Comparison of ENCODE assay signal across 12 cellular contexts in genomic region chr16:5042574-5043171, GRCh38. TPM values are rescaled to one million over a fixed set of nuclear protein-coding genes. Genes with fewer than 3 reads are reported as not detected.
A peak's percentile ranks its signal among the peaks of the same experiment; 100 is the strongest.
DNase-seq lines count a peak whose midpoint lies in the region; ATAC-seq and TF ChIP-seq lines count a peak whose summit lies in the region.
"Had no signal": no experiment of that assay in that cellular context is flagged by ENCODE, and none has a peak within 500 bp of the region (broad histone marks: within the 10 kb centered on the region; RNA-seq: fewer than 3 reads in every experiment).

No MANE protein-coding gene starts in this region.

- H3K4me1 ChIP-seq in uterus, result no peaks in the 10 kb centered on the region
- H3K4me1 ChIP-seq in gastrocnemius medialis, result no peaks in the 10 kb centered on the region

- intact Hi-C loops in uterus (cut with DNase I; ENCODE audit: low total_unique reads) (no loop called here), gastrocnemius medialis (cut with DNase I; ENCODE audit: low total_unique reads) (no loop called here)

- H3K27me3 ChIP-seq in kidney epithelial cell (ENCODE audit: control insufficient read depth, insufficient read depth, low read length) (no peaks in the 10 kb centered on the region), uterus (no peaks in the 10 kb centered on the region), gastrocnemius medialis (no peaks in the 10 kb centered on the region)

- H3K27ac ChIP-seq in uterus (no peak overlapping the region), gastrocnemius medialis (no peak overlapping the region)

- TF ChIP-seq POLR2A in uterus (IDR thresholded peaks at IDR 0.05), result no peak
- TF ChIP-seq POLR2A in gastrocnemius medialis (IDR thresholded peaks at IDR 0.05), result no peak

- in situ Hi-C loops in gastrocnemius medialis (cut with MboI; ENCODE audit: low sequenced_read_pairs in 4 of 4), result no loop called here

- TF ChIP-seq CTCF in HFFc6 (IDR thresholded peaks at IDR 0.05) (no peak; the same call in 1 of the 2 replicates), kidney epithelial cell (IDR thresholded peaks at IDR 0.05; ENCODE audit: insufficient read depth, low read length, poor library complexity, severe bottlenecking) (peak; percentile 36), uterus (IDR thresholded peaks at IDR 0.05) (no peak), gastrocnemius medialis (IDR thresholded peaks at IDR 0.05 in 4 of 5, conservative IDR thresholded peaks at IDR 0.05 in 1 of 5) (no peak)

- no peak overlapping the region for H3K4me3 ChIP-seq in kidney epithelial cell (ENCODE audit: low read depth, low read length)
- no peak overlapping the region for H3K4me3 ChIP-seq in uterus
- H3K4me3 ChIP-seq in gastrocnemius medialis, result no peak overlapping the region

- no peak overlapping the region for H3K27ac Mint-ChIP-seq in HFFc6

- H3K9me3 Mint-ChIP-seq in HFFc6, result no peaks in the 10 kb centered on the region

- DNase-seq in COLO668 (lab: John Stamatoyannopoulos, UW; ENCODE audit: unreplicated experiment) (peak; percentile 23), HFFc6 (peak; percentile 26), kidney epithelial cell (ENCODE audit: low read depth) (no peak), uterus (no peak), DMS79 treated with DMSO at 0.1 percent for 48 hours (lab: John Stamatoyannopoulos, UW) (no peak), gastrocnemius medialis (no peak)
- DNase-seq: activated naive CD4-positive, alpha-beta T cell treated with Interleukin-2 at 50 U/mL for 16 hours; C1 segment of cervical spinal cord; NCI-H1694 treated with DMSO at 0.1 percent for 48 hours; T-helper 2 cell had no signal

- H3K4me1 Mint-ChIP-seq in HFFc6 (ENCODE audit: low read depth), result peaks cover 24% of the 10 kb centered on the region

- H3K4me3 Mint-ChIP-seq in HFFc6, result no peak overlapping the region

- ATAC-seq in SK-N-SH treated with all-trans-retinoic acid at 6 μM for 48 hours (peak; percentile 45), HG02884 (IDR thresholded peaks at IDR 0.05; ENCODE audit: unreplicated experiment) (no peak), gastrocnemius medialis (no peak)

- H3K36me3 ChIP-seq in kidney epithelial cell (ENCODE audit: control insufficient read depth, insufficient read depth, low read length) (no peaks in the 10 kb centered on the region), uterus (no peaks in the 10 kb centered on the region), gastrocnemius medialis (no peaks in the 10 kb centered on the region)

- peaks cover 9% of the 10 kb centered on the region for H3K27me3 Mint-ChIP-seq in HFFc6 (ENCODE audit: insufficient read depth)

- H3K36me3 Mint-ChIP-seq in HFFc6 (ENCODE audit: low read depth), result no peaks in the 10 kb centered on the region

- no peaks in the 10 kb centered on the region for H3K9me3 ChIP-seq in uterus
- no peaks in the 10 kb centered on the region for H3K9me3 ChIP-seq in gastrocnemius medialis

TF ChIP-seq in SK-N-SH treated with all-trans-retinoic acid at 6 μM for 48 hours, 23 proteins besides CTCF, POLR2A, EP300 and RAD21 (continues in another document):
- no peak for TF ChIP-seq TSHZ2 (CRISPR knock-in tag; IDR thresholded peaks at IDR 0.05)
- no peak for TF ChIP-seq RARB (CRISPR knock-in tag; IDR thresholded peaks at IDR 0.05)
- TF ChIP-seq CSDC2 (CRISPR knock-in tag; IDR thresholded peaks at IDR 0.05), result no peak
- TF ChIP-seq BACH2 (CRISPR knock-in tag; IDR thresholded peaks at IDR 0.05; ENCODE audit: borderline replicate concordance), result no peak
- TF ChIP-seq ESRRG (CRISPR knock-in tag; IDR thresholded peaks at IDR 0.05), result no peak
- no peak for TF ChIP-seq ISL1 (CRISPR knock-in tag; IDR thresholded peaks at IDR 0.05)
- TF ChIP-seq ZFP30 (CRISPR knock-in tag; IDR thresholded peaks at IDR 0.05), result no peak
- no peak for TF ChIP-seq CREB5 (CRISPR knock-in tag; IDR thresholded peaks at IDR 0.05; ENCODE audit: low read depth)
- no peak for TF ChIP-seq SNAI2 (CRISPR knock-in tag; IDR thresholded peaks at IDR 0.05)
- TF ChIP-seq POU6F1 (CRISPR knock-in tag; IDR thresholded peaks at IDR 0.05; ENCODE audit: borderline replicate concordance, low read depth), result no peak
- no peak for TF ChIP-seq ZFP3 (CRISPR knock-in tag; IDR thresholded peaks at IDR 0.05)
- no peak for TF ChIP-seq TCF4 (CRISPR knock-in tag; IDR thresholded peaks at IDR 0.05; ENCODE audit: borderline replicate concordance)
- no peak for TF ChIP-seq PPARA (CRISPR knock-in tag; IDR thresholded peaks at IDR 0.05; ENCODE audit: borderline replicate concordance)
- no peak for TF ChIP-seq ZNF565 (CRISPR knock-in tag; conservative IDR thresholded peaks at IDR 0.05; ENCODE audit: low read depth)

RNA-seq across cellular contexts. Expression of gene NAGPA, which starts 8.9 kb away (rescaled TPM):
- total RNA-seq in HFFc6 (2021; fragmentation: NEBNext Ultra II Directional; extraction: Animal tissue kit (Norgen Biotek cat#: 25700)), result 10 to 100 TPM; 14.4 to 18.7 (median 16.4) TPM
- total RNA-seq in kidney epithelial cell, result 40.0 and 59.9 TPM in 2 replicates
- 10 to 100 TPM in 1 of 4 donors, 1 to 10 TPM in 2, under 1 TPM in 1; 0.29 to 11.3 (median 8.2) TPM for total RNA-seq in uterus
- total RNA-seq in gastrocnemius medialis, result 10 to 100 TPM; 15.1 to 27.5 (median 27.4) TPM

RNA-seq across cellular contexts. Expression of gene C16orf89, which starts 23.1 kb away (rescaled TPM):
- not detected for total RNA-seq in HFFc6 (2021; fragmentation: NEBNext Ultra II Directional; extraction: Animal tissue kit (Norgen Biotek cat#: 25700))
- 1.0 TPM in 1 of 2 replicates, not detected in the other for total RNA-seq in kidney epithelial cell
- 10 to 100 TPM in 1 of 4 donors, 1 to 10 TPM in 1, under 1 TPM in 1, not detected in 1; 0.76 to 13.1 (median 1.1) TPM for total RNA-seq in uterus
- total RNA-seq in gastrocnemius medialis, result not detected

RNA-seq across cellular contexts. Expression of gene ALG1, which starts 29.0 kb away (rescaled TPM):
- total RNA-seq in HFFc6 (2021; fragmentation: NEBNext Ultra II Directional; extraction: Animal tissue kit (Norgen Biotek cat#: 25700)), result 10 to 100 TPM; 43.5 to 51.3 (median 47.4) TPM
- 33.0 and 33.5 TPM in 2 replicates for total RNA-seq in kidney epithelial cell
- 10 to 100 TPM in 2 of 4 donors, 1 to 10 TPM in 2; 4.7 to 21.3 (median 10.9) TPM for total RNA-seq in uterus
- total RNA-seq in gastrocnemius medialis, result 10 to 100 TPM in 2 of 4 donors, 1 to 10 TPM in 2; 4.8 to 17.1 (median 9.7) TPM

RNA-seq across cellular contexts. Expression of gene EEF2KMT, which starts 54.9 kb away (rescaled TPM):
- 10 to 100 TPM; 13.7 to 20.1 (median 15.9) TPM for total RNA-seq in HFFc6 (2021; fragmentation: NEBNext Ultra II Directional; extraction: Animal tissue kit (Norgen Biotek cat#: 25700))
- 7.8 and 16.8 TPM in 2 replicates for total RNA-seq in kidney epithelial cell
- 10 to 100 TPM in 1 of 4 donors, 1 to 10 TPM in 3; 1.0 to 13.2 (median 8.5) TPM for total RNA-seq in uterus
- total RNA-seq in gastrocnemius medialis, result 10 to 100 TPM in 3 of 4 donors, 1 to 10 TPM in 1; 10.0 to 17.1 (median 12.4) TPM

Comparison
In these comparisons a context has a peak if more than half of its experiments do, and no peak if none do; other contexts are left out.
1. DNase-seq: peak in COLO668 (single experiment) and HFFc6 (single experiment); none in kidney epithelial cell (single experiment), uterus (0 of 2), DMS79 treated with DMSO at 0.1 percent for 48 hours (single experiment) and gastrocnemius medialis (0 of 2).